Comparison of ENCODE assay signal across 27 cellular contexts in genomic region chr11:111525456-111525855, GRCh38. TPM values are rescaled to one million over a fixed set of nuclear protein-coding genes. Genes with fewer than 3 reads are reported as not detected.
"Had no signal": no experiment of that assay in that cellular context is flagged by ENCODE, and none has a peak within 500 bp of the region (broad histone marks: within the 10 kb centered on the region; RNA-seq: fewer than 3 reads in every experiment).

No MANE protein-coding gene starts in this region.

- H3K4me1 Mint-ChIP-seq: endodermal cell, natural killer cell had no signal

- H3K27me3 Mint-ChIP-seq: activated naive CD4-positive, alpha-beta T cell treated with anti-CD3 and anti-CD28 coated beads, Interleukin-2, amount 50 U/mL, for 24 hours had no signal

- H3K36me3 Mint-ChIP-seq: activated naive CD4-positive, alpha-beta T cell treated with anti-CD3 and anti-CD28 coated beads, Interleukin-2, amount 50 U/mL, for 24 hours; natural killer cell; stimulated activated naive B cell treated with anti-CD40 and anti-IgM and Interleukin-4, amounts not matched to agents 10 μg/mL and 1 μg/mL and 100 μg/mL, for 72 hours had no signal

- H3K4me1 ChIP-seq: upper lobe of right lung had no signal

- H3K9me3 Mint-ChIP-seq: activated naive CD4-positive, alpha-beta T cell treated with anti-CD3 and anti-CD28 coated beads, Interleukin-2, amount 50 U/mL, for 24 hours; endodermal cell; natural killer cell; stimulated activated naive B cell treated with anti-CD40 and anti-IgM and Interleukin-4, amounts not matched to agents 10 μg/mL and 1 μg/mL and 100 μg/mL, for 72 hours had no signal

- H3K27ac Mint-ChIP-seq: activated naive CD4-positive, alpha-beta T cell treated with anti-CD3 and anti-CD28 coated beads, Interleukin-2, amount 50 U/mL, for 24 hours; endodermal cell; natural killer cell; stimulated activated naive B cell treated with anti-CD40 and anti-IgM and Interleukin-4, amounts not matched to agents 10 μg/mL and 1 μg/mL and 100 μg/mL, for 72 hours had no signal

- H3K27ac ChIP-seq: upper lobe of right lung, WERI-Rb-1 had no signal

- DNase-seq: activated CD4-positive, CD25-positive, alpha-beta regulatory T cell treated with anti-CD3 and anti-CD28 coated beads, Interleukin-2, amount 50 U/mL, for 72 hours; activated CD8-positive, alpha-beta memory T cell treated with anti-CD3 and anti-CD28 coated beads, Interleukin-2, amount 50 U/mL, for 48 hours; activated gamma-delta T cell treated with Interleukin-2 at 50 U/mL for 16 hours; activated T-cell treated with anti-CD3 and anti-CD28 coated beads, Interleukin-2, amount 50 U/mL, for 48 hours; cerebellar nuclear complex; cortex of kidney; endodermal cell; foreskin fibroblast; midbrain; natural killer cell; small intestine; stimulated activated CD4-positive, alpha-beta T cell treated with anti-CD3 and anti-CD28 coated beads, Interleukin-15, amount 100 ng/mL, for 24 hours; stimulated activated CD8-positive, alpha-beta memory T cell treated with anti-CD3 and anti-CD28 coated beads, Interleukin-4, amount 100 ng/mL, for 48 hours; stimulated activated naive B cell treated with anti-CD40 and anti-IgM and Interleukin-4, amounts not matched to agents 10 μg/mL and 1 μg/mL and 100 μg/mL, for 72 hours; upper lobe of right lung; WERI-Rb-1 had no signal

- H3K4me3 ChIP-seq: upper lobe of right lung had no signal

- H3K4me3 Mint-ChIP-seq: activated naive CD4-positive, alpha-beta T cell treated with anti-CD3 and anti-CD28 coated beads, Interleukin-2, amount 50 U/mL, for 24 hours; endodermal cell; natural killer cell; stimulated activated naive B cell treated with anti-CD40 and anti-IgM and Interleukin-4, amounts not matched to agents 10 μg/mL and 1 μg/mL and 100 μg/mL, for 72 hours had no signal

- H3K36me3 ChIP-seq: upper lobe of right lung, WERI-Rb-1 had no signal

- H3K9me3 ChIP-seq: upper lobe of right lung had no signal

- H3K27me3 ChIP-seq: upper lobe of right lung had no signal

RNA-seq across cellular contexts. Expression of gene HOATZ, which starts 10.9 kb away (rescaled TPM):
- total RNA-seq: activated CD8-positive, alpha-beta memory T cell treated with anti-CD3 and anti-CD28 coated beads for 36 hours; epithelial cell of proximal tubule; fibroblast of lung; kidney epithelial cell; left lobe of liver; natural killer cell; osteoblast; posterior vena cava; renal cortical epithelial cell; sciatic nerve; subcutaneous adipose tissue; upper lobe of right lung had no signal
- polyA plus RNA-seq: fibroblast of lung, small intestine had no signal

RNA-seq across cellular contexts. Expression of gene BTG4, which starts 13.3 kb away (rescaled TPM):
- total RNA-seq: activated CD8-positive, alpha-beta memory T cell treated with anti-CD3 and anti-CD28 coated beads for 36 hours; endodermal cell; epithelial cell of proximal tubule; left lobe of liver; natural killer cell; osteoblast; posterior vena cava; renal cortical epithelial cell; sciatic nerve; subcutaneous adipose tissue; upper lobe of right lung had no signal
- polyA plus RNA-seq: small intestine had no signal
